10 cellular contexts compared by ENCODE assay signal in genomic region chr2:101349893-101350662, GRCh38. TPM values are rescaled to one million over a fixed set of nuclear protein-coding genes. Genes with fewer than 3 reads are reported as not detected.
DNase-seq lines count a peak whose midpoint lies in the region; TF ChIP-seq lines count a peak whose summit lies in the region.
"Had no signal": no experiment of that assay in that cellular context is flagged by ENCODE, and none has a peak within 500 bp of the region (broad histone marks: within the 10 kb centered on the region; RNA-seq: fewer than 3 reads in every experiment).

No MANE protein-coding gene starts in this region.

- no peaks in the 10 kb centered on the region for H3K27me3 ChIP-seq in testis

- DNase-seq in EL (peak; percentile 13), SK-MEL-5 (ENCODE audit: low read depth, low spot score) (peak; percentile 82), fibroblast of gingiva (ENCODE audit: low read depth) (peak; percentile 31), pons (ENCODE audit: low spot score) (peak; percentile 79), germinal center (ENCODE audit: low spot score) (no peak), testis (no peak)
- DNase-seq in activated CD8-positive, alpha-beta memory T cell treated with anti-CD3 and anti-CD28 coated beads for 24 hours, result no peak
- no peak for DNase-seq in activated CD4-positive, alpha-beta T cell treated with anti-CD3 and anti-CD28 coated beads for 1 hour
- DNase-seq: amniotic stem cell, mesendoderm had no signal

- TF ChIP-seq POLR2A in testis (IDR thresholded peaks at IDR 0.05), result no peak

- 75 to 86% methylated on average over 7 of the region's 7 CpGs for whole genome bisulfite sequencing in testis, 2 donors

- H3K36me3 ChIP-seq in testis (ENCODE audit: low read depth, missing control alignments), result no peaks in the 10 kb centered on the region

- intact Hi-C loops in testis (cut with DNase I; ENCODE audit: low total_unique reads), result no loop called here

- in situ Hi-C loops in SK-MEL-5 (cut with HindIII; ENCODE audit: low pct_unique_long_range_greater_than_20kb, low sequenced_read_pairs), result no loop called here

- H3K9me3 ChIP-seq in testis, result no peaks in the 10 kb centered on the region

- peak in 1 of 3 experiments; percentile 6 for TF ChIP-seq CTCF in testis (IDR thresholded peaks at IDR 0.05)

- H3K4me1 ChIP-seq in testis, result no peaks in the 10 kb centered on the region

- H3K4me3 ChIP-seq in testis, result no peak overlapping the region

- H3K27ac ChIP-seq in testis, result no peak overlapping the region

RNA-seq across cellular contexts. Expression of gene CREG2, which starts 37.2 kb away (rescaled TPM):
- 0.03 TPM in 1 of 2 replicates, not detected in the other for total RNA-seq in SK-MEL-5 (2014; rRNA removed; shearing (Covaris generic))
- polyA plus RNA-seq in SK-MEL-5 (2015; cell fraction: cytosol; rRNA removed), result 1.2 and 1.7 TPM in 2 replicates
- not detected in 2 replicates for polyA plus RNA-seq in SK-MEL-5 (2015; cell fraction: nucleus; rRNA removed)
- under 1 TPM; 0.19 to 0.47 TPM for total RNA-seq in testis
- polyA plus RNA-seq in testis (ENCODE audit: insufficient read depth, low read depth, low replicate concordance), result 0.42 TPM

RNA-seq across cellular contexts. Expression of gene RNF149, which starts 41.6 kb away (rescaled TPM):
- 32.9 and 36.2 TPM in 2 replicates for total RNA-seq in SK-MEL-5 (2014; rRNA removed; shearing (Covaris generic))
- polyA plus RNA-seq in SK-MEL-5 (2015; cell fraction: cytosol; rRNA removed), result 23.2 and 24.3 TPM in 2 replicates
- polyA plus RNA-seq in SK-MEL-5 (2015; cell fraction: nucleus; rRNA removed), result 50.1 and 56.6 TPM in 2 replicates
- total RNA-seq in testis, result 100 to 1,000 TPM in 1 of 2 donors, 10 to 100 TPM in 1; 95.0 to 107 TPM
- polyA plus RNA-seq in testis (ENCODE audit: insufficient read depth, low read depth, low replicate concordance), result 58.0 TPM

Comparison
In these comparisons a context has a peak if more than half of its experiments do, and no peak if none do; other contexts are left out.
1. DNase-seq: peak in EL (single experiment), SK-MEL-5 (single experiment), fibroblast of gingiva (single experiment) and pons (single experiment); none in activated CD8-positive, alpha-beta memory T cell treated with anti-CD3 and anti-CD28 coated beads for 24 hours (single experiment), germinal center (single experiment), testis (single experiment) and activated CD4-positive, alpha-beta T cell treated with anti-CD3 and anti-CD28 coated beads for 1 hour (single experiment).